ENCODE assay signal across 26 cellular contexts in genomic region chrX:11196476-11196875, GRCh38.
"Had no signal": no experiment of that assay in that cellular context is flagged by ENCODE, and none has a peak within 500 bp of the region (broad histone marks: within the 10 kb centered on the region; RNA-seq: fewer than 3 reads in every experiment).

No MANE protein-coding gene starts in this region.

- H3K4me3 ChIP-seq: adrenal gland, body of pancreas, MG63, Peyer's patch, SJCRH30 had no signal

- H3K27ac Mint-ChIP-seq: activated CD4-positive, alpha-beta memory T cell treated with anti-CD3 and anti-CD28 coated beads for 36 hours; activated CD4-positive, alpha-beta T cell treated with anti-CD3 and anti-CD28 coated beads, Interleukin-2, amount 10 ng/mL, durations not matched to agents 7 days and 5 days; activated naive CD4-positive, alpha-beta T cell treated with anti-CD3 and anti-CD28 coated beads, Interleukin-2, amount 10 ng/mL, durations not matched to agents 7 days and 5 days; activated naive CD8-positive, alpha-beta T cell treated with anti-CD3 and anti-CD28 coated beads for 36 hours; activated T-cell treated with anti-CD3 and anti-CD28 coated beads, Interleukin-2, amount 50 U/mL, for 72 hours; activated T-helper 2 cell treated with anti-CD3 and anti-CD28 coated beads, Interferon-gamma antibody, Interleukin-2, Interleukin-4, amounts not matched to agents 10 μg/mL and 5 μg/mL and 100 μg/mL, durations not matched to agents 14 hours and 24 hours and 36 hours; T-helper 1 cell treated with Interleukin-12 subunit alpha and Interleukin-12 subunit beta and Interleukin-4 antibody, amounts not matched to agents 30 μg/mL and 1 μg/mL, for 36 hours; WTC11 had no signal

- H3K9me3 Mint-ChIP-seq: activated CD4-positive, alpha-beta memory T cell treated with anti-CD3 and anti-CD28 coated beads for 36 hours; activated CD4-positive, alpha-beta T cell treated with anti-CD3 and anti-CD28 coated beads, Interleukin-2, amount 10 ng/mL, durations not matched to agents 7 days and 5 days; activated naive CD4-positive, alpha-beta T cell treated with anti-CD3 and anti-CD28 coated beads, Interleukin-2, amount 10 ng/mL, durations not matched to agents 7 days and 5 days; activated naive CD8-positive, alpha-beta T cell treated with anti-CD3 and anti-CD28 coated beads for 36 hours; activated T-cell treated with anti-CD3 and anti-CD28 coated beads, Interleukin-2, amount 50 U/mL, for 72 hours; activated T-helper 2 cell treated with anti-CD3 and anti-CD28 coated beads, Interferon-gamma antibody, Interleukin-2, Interleukin-4, amounts not matched to agents 10 μg/mL and 5 μg/mL and 100 μg/mL, durations not matched to agents 14 hours and 24 hours and 36 hours; central memory CD8-positive, alpha-beta T cell; T-helper 1 cell treated with Interleukin-12 subunit alpha and Interleukin-12 subunit beta and Interleukin-4 antibody, amounts not matched to agents 30 μg/mL and 1 μg/mL, for 36 hours; WTC11 had no signal

- H3K36me3 Mint-ChIP-seq: activated CD4-positive, alpha-beta memory T cell treated with anti-CD3 and anti-CD28 coated beads for 36 hours; activated naive CD4-positive, alpha-beta T cell treated with anti-CD3 and anti-CD28 coated beads, Interleukin-2, amount 10 ng/mL, durations not matched to agents 7 days and 5 days; activated naive CD8-positive, alpha-beta T cell treated with anti-CD3 and anti-CD28 coated beads for 36 hours; WTC11 had no signal

- H3K27me3 Mint-ChIP-seq: activated CD4-positive, alpha-beta memory T cell treated with anti-CD3 and anti-CD28 coated beads for 36 hours; activated CD4-positive, alpha-beta T cell treated with anti-CD3 and anti-CD28 coated beads, Interleukin-2, amount 10 ng/mL, durations not matched to agents 7 days and 5 days; activated naive CD4-positive, alpha-beta T cell treated with anti-CD3 and anti-CD28 coated beads, Interleukin-2, amount 10 ng/mL, durations not matched to agents 7 days and 5 days; central memory CD8-positive, alpha-beta T cell had no signal

- H3K4me1 Mint-ChIP-seq: activated CD4-positive, alpha-beta T cell treated with anti-CD3 and anti-CD28 coated beads, Interleukin-2, amount 10 ng/mL, durations not matched to agents 7 days and 5 days; activated naive CD4-positive, alpha-beta T cell treated with anti-CD3 and anti-CD28 coated beads, Interleukin-2, amount 10 ng/mL, durations not matched to agents 7 days and 5 days; activated naive CD8-positive, alpha-beta T cell treated with anti-CD3 and anti-CD28 coated beads for 36 hours; central memory CD8-positive, alpha-beta T cell; WTC11 had no signal

- DNase-seq: activated CD4-positive, alpha-beta memory T cell treated with anti-CD3 and anti-CD28 coated beads for 36 hours; activated CD4-positive, alpha-beta T cell treated with anti-CD3 and anti-CD28 coated beads, Interleukin-2, amount 10 ng/mL, durations not matched to agents 7 days and 5 days; activated CD8-positive, alpha-beta memory T cell treated with anti-CD3 and anti-CD28 coated beads for 24 hours; activated gamma-delta T cell treated with Interleukin-2 at 50 U/mL for 16 hours; activated naive CD4-positive, alpha-beta T cell treated with anti-CD3 and anti-CD28 coated beads, Interleukin-2, amount 10 ng/mL, durations not matched to agents 7 days and 5 days; activated naive CD8-positive, alpha-beta T cell treated with anti-CD3 and anti-CD28 coated beads for 36 hours; activated T-cell treated with anti-CD3 and anti-CD28 coated beads, Interleukin-2, amount 50 U/mL, for 72 hours; adrenal gland; anterior cingulate cortex; body of pancreas; MG63; MV-4-11; NCI-H1092 treated with DMSO at 0.1 percent for 48 hours; NCI-H1436; NCI-H1694 treated with DMSO at 0.1 percent for 48 hours; NCI-H2029 treated with DMSO at 0.1 percent for 48 hours; NCI-H510A treated with DMSO at 0.1 percent for 48 hours; NCI-H69; NK-92 treated with Interleukin-12 subunit alpha and Interleukin-12 subunit beta, amount 100 ng/mL, for 24 hours; Peyer's patch; Right ventricle myocardium superior; SJCRH30 had no signal

- H3K4me3 Mint-ChIP-seq: activated CD4-positive, alpha-beta memory T cell treated with anti-CD3 and anti-CD28 coated beads for 36 hours; activated CD4-positive, alpha-beta T cell treated with anti-CD3 and anti-CD28 coated beads, Interleukin-2, amount 10 ng/mL, durations not matched to agents 7 days and 5 days; activated naive CD4-positive, alpha-beta T cell treated with anti-CD3 and anti-CD28 coated beads, Interleukin-2, amount 10 ng/mL, durations not matched to agents 7 days and 5 days; activated naive CD8-positive, alpha-beta T cell treated with anti-CD3 and anti-CD28 coated beads for 36 hours; activated T-cell treated with anti-CD3 and anti-CD28 coated beads, Interleukin-2, amount 50 U/mL, for 72 hours; central memory CD8-positive, alpha-beta T cell; T-helper 1 cell treated with Interleukin-12 subunit alpha and Interleukin-12 subunit beta and Interleukin-4 antibody, amounts not matched to agents 30 μg/mL and 1 μg/mL, for 36 hours; WTC11 had no signal
